In the genomic region with DNA sequence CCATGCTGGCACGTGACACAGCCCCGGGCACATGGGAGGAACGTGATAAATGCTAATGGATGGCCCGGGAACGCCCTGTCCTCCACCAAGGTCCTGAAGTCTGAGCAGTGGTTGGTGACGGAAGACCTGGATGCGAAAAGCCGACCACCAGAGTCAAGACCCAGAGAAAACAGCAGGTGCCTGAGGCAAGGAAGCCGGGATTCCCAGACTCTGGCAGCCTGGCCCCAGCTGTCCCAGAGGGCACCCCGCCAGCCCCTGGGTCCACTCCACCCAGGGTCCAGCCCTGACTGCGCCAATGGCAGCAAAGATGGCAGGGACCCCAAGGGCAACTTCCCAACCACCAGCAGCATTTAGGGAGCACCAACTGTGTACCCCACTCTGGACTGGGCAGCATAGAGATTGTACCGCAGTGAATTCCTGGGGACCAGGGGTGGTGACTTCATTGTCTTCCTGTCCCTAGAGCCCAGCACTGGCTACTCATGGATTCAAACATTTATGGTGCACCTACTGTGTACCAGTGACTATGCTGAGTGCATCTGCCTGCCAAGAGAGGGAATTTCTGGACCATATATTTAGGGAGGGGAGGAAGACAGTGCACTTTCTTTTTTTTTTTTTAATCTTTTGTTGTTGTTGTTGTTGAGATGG, we compare ENCODE assay signal across 1 cellular context.
TF ChIP-seq lines count a peak whose summit lies in the region.

No MANE protein-coding gene starts in this region.

TF ChIP-seq in HepG2, 621 proteins besides CTCF, POLR2A, EP300 and RAD21 (continued from another document):
- no peak for TF ChIP-seq CEBPZ (IDR thresholded peaks at IDR 0.05; ENCODE audit: low read length)
- no peak for TF ChIP-seq ARNT2 (CRISPR knock-in tag; IDR thresholded peaks at IDR 0.05; ENCODE audit: low read depth)
- peak; percentile 48; the same call in 1 of the 2 replicates for TF ChIP-seq HNRNPL (IDR thresholded peaks at IDR 0.05; ENCODE audit: low read depth, low read length)
- TF ChIP-seq SRY (CRISPR knock-in tag; IDR thresholded peaks at IDR 0.05): no peak
- no peak for TF ChIP-seq CEBPB (IDR thresholded peaks at IDR 0.05; ENCODE audit: borderline replicate concordance, low read depth, low read length)
- TF ChIP-seq ZNF572 (CRISPR knock-in tag; IDR thresholded peaks at IDR 0.05): no peak
- no peak for TF ChIP-seq EHMT2 (IDR thresholded peaks at IDR 0.05; ENCODE audit: borderline replicate concordance, low read depth, low read length)
- 0 out of 2 replicates have a peak, but pooled peaks have one; percentile 19 for TF ChIP-seq GABPA (IDR thresholded peaks at IDR 0.05; ENCODE audit: low read depth, low read length)
- TF ChIP-seq GABPA (CRISPR knock-in tag; IDR thresholded peaks at IDR 0.05; ENCODE audit: low read depth): no peak
- no peak for TF ChIP-seq ATF7 (IDR thresholded peaks at IDR 0.05)
- 0 out of 2 replicates have a peak, but pooled peaks have one; percentile 36 for TF ChIP-seq ATF7 (CRISPR knock-in tag; IDR thresholded peaks at IDR 0.05)
- TF ChIP-seq GABPB1 (CRISPR knock-in tag; IDR thresholded peaks at IDR 0.05): no peak
- 0 out of 2 replicates have a peak, but pooled peaks have one; percentile 30 for TF ChIP-seq ZNF775 (CRISPR knock-in tag; IDR thresholded peaks at IDR 0.05; ENCODE audit: borderline replicate concordance)
- no peak for TF ChIP-seq BRF2 (CRISPR knock-in tag; IDR thresholded peaks at IDR 0.05)
- TF ChIP-seq ZNF687 (CRISPR knock-in tag; IDR thresholded peaks at IDR 0.05): peak; percentile 20; the same call in 1 of the 2 replicates
- TF ChIP-seq, protein P1, sequence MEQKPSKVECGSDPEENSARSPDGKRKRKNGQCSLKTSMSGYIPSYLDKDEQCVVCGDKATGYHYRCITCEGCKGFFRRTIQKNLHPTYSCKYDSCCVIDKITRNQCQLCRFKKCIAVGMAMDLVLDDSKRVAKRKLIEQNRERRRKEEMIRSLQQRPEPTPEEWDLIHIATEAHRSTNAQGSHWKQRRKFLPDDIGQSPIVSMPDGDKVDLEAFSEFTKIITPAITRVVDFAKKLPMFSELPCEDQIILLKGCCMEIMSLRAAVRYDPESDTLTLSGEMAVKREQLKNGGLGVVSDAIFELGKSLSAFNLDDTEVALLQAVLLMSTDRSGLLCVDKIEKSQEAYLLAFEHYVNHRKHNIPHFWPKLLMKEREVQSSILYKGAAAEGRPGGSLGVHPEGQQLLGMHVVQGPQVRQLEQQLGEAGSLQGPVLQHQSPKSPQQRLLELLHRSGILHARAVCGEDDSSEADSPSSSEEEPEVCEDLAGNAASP (CRISPR knock-in tag; IDR thresholded peaks at IDR 0.05; ENCODE audit: borderline replicate concordance): no peak
